ENCODE assay signal across 21 cellular contexts in genomic region chr3:189260556-189261493, GRCh38.
DNase-seq lines count a peak whose midpoint lies in the region; ATAC-seq and TF ChIP-seq lines count a peak whose summit lies in the region.
"Had no signal": no experiment of that assay in that cellular context is flagged by ENCODE, and none has a peak within 500 bp of the region (broad histone marks: within the 10 kb centered on the region; RNA-seq: fewer than 3 reads in every experiment).

No MANE protein-coding gene starts in this region.

- H3K27me3 ChIP-seq in mammary epithelial cell (ENCODE audit: insufficient read depth, low read length) = no peaks in the 10 kb centered on the region
- H3K27me3 ChIP-seq in lower lobe of right lung (ENCODE audit: low read depth) = no peaks in the 10 kb centered on the region
- H3K27me3 ChIP-seq in uterus = no peaks in the 10 kb centered on the region

- no peak for TF ChIP-seq POLR2A in uterus (IDR thresholded peaks at IDR 0.05)

- no peaks in the 10 kb centered on the region for H4K20me1 ChIP-seq in mammary epithelial cell (ENCODE audit: insufficient read depth, low read length)

- BruUV-seq in mammary epithelial cell (replicated peaks; lab: Mats Ljungman, UMichigan) = no TSS peak

- TF ChIP-seq CTCF in mammary epithelial cell (conservative IDR thresholded peaks at IDR 0.05 in 1 of 2, IDR thresholded peaks at IDR 0.05 in 1 of 2; ENCODE audit: extremely low read depth in 1 of 2, insufficient read depth in 1 of 2, low read depth in 1 of 2, low read length in 2 of 2) = no peak
- TF ChIP-seq CTCF in lower lobe of right lung (IDR thresholded peaks at IDR 0.05) = no peak
- TF ChIP-seq CTCF in uterus (IDR thresholded peaks at IDR 0.05) = no peak

- in situ Hi-C loops in mammary epithelial cell (cut with MboI; ENCODE audit: low sequenced_read_pairs in 2 of 2) = loop anchor here in 1 of 2 donors (10.0 kb wide), 1 partner anchor 684 kb away; no protein-coding TSS in a partner anchor

- H3K4me3 ChIP-seq in mammary epithelial cell (replicated peaks in 1 of 3; ENCODE audit: insufficient read depth in 1 of 3, low read depth in 2 of 3, low read length in 3 of 3) (no peak overlapping the region), lower lobe of right lung (no peak overlapping the region), uterus (no peak overlapping the region)
- H3K4me3 ChIP-seq: A549, K562 had no signal

- H3K27ac ChIP-seq in mammary epithelial cell (ENCODE audit: insufficient read depth, low read depth, low read length) (no peak overlapping the region), lower lobe of right lung (no peak overlapping the region), uterus (peak overlapping the region in 1 of 2 donors; percentile 44)
- H3K27ac ChIP-seq: A549, HL-60 had no signal

- H3K4me1 ChIP-seq in mammary epithelial cell (ENCODE audit: insufficient read depth, low read length) (no peaks in the 10 kb centered on the region), lower lobe of right lung (no peaks in the 10 kb centered on the region), uterus (no peaks in the 10 kb centered on the region)
- H3K4me1 ChIP-seq: A549 had no signal

- peak; percentile 20 for DNase-seq in NCI-H748 (lab: John Stamatoyannopoulos, UW; ENCODE audit: unreplicated experiment)
- DNase-seq in NCI-H748 treated with DMSO at 0.1 percent for 48 hours (lab: John Stamatoyannopoulos, UW) = no peak
- no peak for DNase-seq in mammary epithelial cell
- DNase-seq in lower lobe of right lung = no peak
- peak; percentile 45 to 46 for DNase-seq in uterus
- no peak for DNase-seq in cerebellar cortex (ENCODE audit: low spot score)
- no peak for DNase-seq in stimulated activated naive CD4-positive, alpha-beta T cell (lab: John Stamatoyannopoulos, UW)
- DNase-seq: activated CD4-positive, alpha-beta T cell treated with anti-CD3 and anti-CD28 coated beads, Interleukin-2, amount 50 U/mL, for 1 hour; activated T-cell treated with anti-CD3 and anti-CD28 coated beads, Interleukin-2, amount 50 U/mL, for 1 hour; CD8-positive, alpha-beta memory T cell; effector memory CD4-positive, alpha-beta T cell; GDM1; NCI-H1048; NCI-H2107; retina; stimulated activated CD4-positive, alpha-beta T cell treated with anti-CD3 and anti-CD28 coated beads, Interleukin-2, amount 100 ng/mL, for 48 hours had no signal

- intact Hi-C loops in mammary epithelial cell (cut with micrococcal nuclease) = no loop called here
- intact Hi-C loops in lower lobe of right lung (cut with DNase I) = no loop called here
- intact Hi-C loops in uterus (cut with DNase I; ENCODE audit: low total_unique reads) = no loop called here

- ATAC-seq in lower lobe of right lung = peak; percentile 80 to 82
- no peak for ATAC-seq in HG03196 (IDR thresholded peaks at IDR 0.05; ENCODE audit: unreplicated experiment)
- ATAC-seq: A549; activated naive CD4-positive, alpha-beta T cell treated with anti-CD3 and anti-CD28 coated beads, Interleukin-2, amount 50 U/mL, for 72 hours; K562 had no signal

- no peaks in the 10 kb centered on the region for H3K79me2 ChIP-seq in mammary epithelial cell (ENCODE audit: insufficient read depth, low read length)

- peak overlapping the region; percentile 41 for H2AFZ ChIP-seq in mammary epithelial cell (ENCODE audit: low read depth, low read length)

- H3K9me3 ChIP-seq in mammary epithelial cell (replicated peaks; ENCODE audit: insufficient read depth, low read length) = no peaks in the 10 kb centered on the region
- H3K9me3 ChIP-seq in lower lobe of right lung = no peaks in the 10 kb centered on the region
- H3K9me3 ChIP-seq in uterus = no peaks in the 10 kb centered on the region
- H3K9me3 ChIP-seq: A549 had no signal

- dilution Hi-C loops in mammary epithelial cell (cut with HindIII; ENCODE audit: low sequenced_read_pairs) = no loop called here

- CTCF ChIA-PET in mammary epithelial cell (lab: Charles Lee; ENCODE audit: low non-redundant PET) = no interaction called here

- 31% methylated on average over 11 of the region's 11 CpGs for WGBS in mammary epithelial cell (ENCODE audit: low coverage, missing lambda C conversion rate)

- H3K36me3 ChIP-seq in mammary epithelial cell (ENCODE audit: insufficient read depth, low read length) = no peaks in the 10 kb centered on the region
- H3K36me3 ChIP-seq in lower lobe of right lung = no peaks in the 10 kb centered on the region
- H3K36me3 ChIP-seq in uterus = no peaks in the 10 kb centered on the region

- no peak overlapping the region for H3K4me2 ChIP-seq in mammary epithelial cell (ENCODE audit: insufficient read depth, low read depth, low read length)
- H3K4me2 ChIP-seq: A549 had no signal

- no peak overlapping the region for H3K9ac ChIP-seq in mammary epithelial cell (ENCODE audit: insufficient read depth, low read length)

Comparison
In these comparisons a context has a peak if more than half of its experiments do, and no peak if none do; other contexts are left out.
1. DNase-seq: peak in NCI-H748 (single experiment) and uterus (2 of 2); none in NCI-H748 treated with DMSO at 0.1 percent for 48 hours (single experiment), mammary epithelial cell (single experiment), lower lobe of right lung (single experiment), cerebellar cortex (single experiment) and stimulated activated naive CD4-positive, alpha-beta T cell (0 of 6).